23 cellular contexts compared by ENCODE assay signal in the genomic region with DNA sequence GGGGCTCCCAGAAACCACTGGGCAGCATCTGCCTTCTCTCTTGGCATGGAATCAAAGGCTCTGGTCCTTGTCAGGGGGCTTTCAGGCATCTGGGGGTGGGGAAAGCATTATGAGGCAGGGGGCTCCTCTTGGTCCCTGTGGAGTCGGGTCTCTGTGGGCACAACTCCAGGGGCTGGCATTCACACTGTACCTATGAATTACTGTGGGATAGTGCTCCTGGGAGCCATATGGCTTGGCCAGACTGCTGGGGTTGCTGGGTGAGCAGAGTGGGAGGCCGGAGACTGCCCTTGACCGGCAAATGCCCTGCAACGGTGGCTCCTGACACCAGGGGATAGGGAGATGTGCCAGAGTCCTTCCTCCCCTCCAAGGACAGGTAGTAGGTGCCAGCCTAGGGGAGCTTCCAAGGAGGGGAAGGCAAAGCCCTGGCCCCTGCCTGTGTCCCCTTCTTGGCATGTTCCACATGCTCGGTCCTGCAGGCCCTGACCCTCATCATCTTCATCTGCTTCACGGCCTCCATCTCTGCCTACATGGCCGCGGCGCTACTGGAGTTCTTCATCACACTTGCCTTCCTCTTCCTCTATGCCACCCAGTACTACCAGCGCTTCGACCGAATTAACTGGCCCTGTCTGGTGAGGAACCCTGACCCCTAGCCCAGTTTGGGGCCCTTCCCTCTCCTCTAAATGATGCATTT. TPM values are rescaled to one million over a fixed set of nuclear protein-coding genes. Genes with fewer than 3 reads are reported as not detected.
DNase-seq lines count a peak whose midpoint lies in the region; ATAC-seq and TF ChIP-seq lines count a peak whose summit lies in the region.
"Had no signal": no experiment of that assay in that cellular context is flagged by ENCODE, and none has a peak within 500 bp of the region (broad histone marks: within the 10 kb centered on the region; RNA-seq: fewer than 3 reads in every experiment).

No MANE protein-coding gene starts in this region.

- no peak for TF ChIP-seq CTCF in brain (conservative IDR thresholded peaks at IDR 0.05)

- H3K27me3 Mint-ChIP-seq in brain, result peaks cover 4% of the 10 kb centered on the region

- H3K9me3 ChIP-seq in right cardiac atrium (ENCODE audit: control insufficient read depth, low read length), result no peaks in the 10 kb centered on the region
- H3K9me3 ChIP-seq: HAP-1, Peyer's patch had no signal

- no peaks in the 10 kb centered on the region for H3K4me1 ChIP-seq in right cardiac atrium (ENCODE audit: control insufficient read depth, insufficient read depth, low read length)
- H3K4me1 ChIP-seq: HAP-1 had no signal

- no peak overlapping the region for H3K4me3 Mint-ChIP-seq in brain
- H3K4me3 Mint-ChIP-seq: CD14-positive monocyte, GM23338 had no signal

- no peaks in the 10 kb centered on the region for H3K27me3 ChIP-seq in right cardiac atrium (ENCODE audit: control insufficient read depth, insufficient read depth)
- H3K27me3 ChIP-seq: Peyer's patch had no signal

- peaks cover 24% of the 10 kb centered on the region for H3K4me1 Mint-ChIP-seq in brain
- H3K4me1 Mint-ChIP-seq: CD14-positive monocyte had no signal

- H3K27ac ChIP-seq in right cardiac atrium (ENCODE audit: low read length) (no peak overlapping the region), substantia nigra (ENCODE audit: low read depth, low read length, poor library complexity, severe bottlenecking) (peak overlapping the region; percentile 98)
- H3K27ac ChIP-seq: Peyer's patch had no signal

- H3K27ac Mint-ChIP-seq in brain, result peak overlapping the region in 3 of 5 experiments; percentile 32 to 78 (median 74)
- H3K27ac Mint-ChIP-seq: CD14-positive monocyte, GM23338 had no signal

- H3K9me3 Mint-ChIP-seq in brain, result peaks cover 0 to 2% (median 0%) of the 10 kb centered on the region in 5 experiments
- H3K9me3 Mint-ChIP-seq: GM23338 had no signal

- DNase-seq in Right ventricle myocardium inferior (ENCODE audit: missing footprints) (peak; percentile 45), cardiac septum (ENCODE audit: low spot score) (no peak), right cardiac atrium (peak; percentile 48 to 72 (median 70)), substantia nigra (lab: John Stamatoyannopoulos, UW) (peak in 4 of 49 donors; percentile 19 to 48 (median 36)), kidney tubule cell (ENCODE audit: low spot score) (no peak), kidney glomerular epithelial cell (lab: John Stamatoyannopoulos, UW) (no peak), NCI-H226 (no peak)
- DNase-seq: AML-193, KBM-7, NCI-H1092, NCI-H1436, NCI-H2029, NCI-H2227 treated with DMSO at 0.1 percent for 48 hours, NCI-H510A treated with DMSO at 0.1 percent for 48 hours had no signal

- 68% methylated on average over 12 of the region's 12 CpGs for WGBS in right cardiac atrium

- H3K4me3 ChIP-seq in right cardiac atrium (ENCODE audit: low read length), result no peak overlapping the region
- H3K4me3 ChIP-seq: GM23338, HAP-1, Peyer's patch had no signal

- intact Hi-C loops in Right ventricle myocardium inferior (cut with DNase I), result loop anchor here (5.0 kb wide), 1 partner anchor 111 kb away; no protein-coding TSS in a partner anchor
- intact Hi-C loops in cardiac septum (cut with DNase I), result loop anchor here (5.0 kb wide), 1 partner anchor 69 kb away; no protein-coding TSS in a partner anchor
- intact Hi-C loops in right cardiac atrium (cut with DNase I), result loop anchor here in 2 of 4 donors (5.0 kb wide), 2 partner anchors 51 to 111 kb away; no protein-coding TSS in a partner anchor

- no peaks in the 10 kb centered on the region for H3K36me3 Mint-ChIP-seq in brain
- H3K36me3 Mint-ChIP-seq: CD14-positive monocyte had no signal

- ATAC-seq in Right ventricle myocardium inferior, result no peak
- ATAC-seq in right cardiac atrium, result peak; percentile 2 to 5
- ATAC-seq: GM23338 had no signal

RNA-seq across cellular contexts. Expression of gene CMTM5, which starts 1.2 kb away (rescaled TPM):
- total RNA-seq in Right ventricle myocardium inferior, result 0.92 TPM
- total RNA-seq in cardiac septum, result not detected
- polyA plus RNA-seq in brain (ENCODE audit: insufficient read depth, low read depth, low replicate concordance), result 92.0 TPM
- total RNA-seq in right cardiac atrium, result 1 to 10 TPM in 3 of 4 donors, under 1 TPM in 1; 0.36 to 1.4 (median 1.2) TPM
- polyA plus RNA-seq in right cardiac atrium, result 13.9 TPM
- total RNA-seq: A172, Daoy, OCI-LY7, Peyer's patch had no signal
- polyA plus RNA-seq: GM23338 had no signal

RNA-seq across cellular contexts. Expression of gene IL25, which starts 5.4 kb away (rescaled TPM):
- not detected for total RNA-seq in Right ventricle myocardium inferior
- total RNA-seq in cardiac septum, result not detected
- polyA plus RNA-seq in brain (ENCODE audit: insufficient read depth, low read depth, low replicate concordance), result not detected
- not detected for total RNA-seq in right cardiac atrium
- polyA plus RNA-seq in right cardiac atrium, result 0.09 TPM
- total RNA-seq: A172, Daoy, GM23338, OCI-LY7, Peyer's patch had no signal
- polyA plus RNA-seq: AG04450, CD14-positive monocyte, GM23338 had no signal

RNA-seq across cellular contexts. Expression of gene EFS, which starts 13.0 kb away (rescaled TPM):
- total RNA-seq in Right ventricle myocardium inferior, result 4.0 TPM
- 3.7 TPM for total RNA-seq in cardiac septum
- 74.9 TPM for polyA plus RNA-seq in brain (ENCODE audit: insufficient read depth, low read depth, low replicate concordance)
- total RNA-seq in right cardiac atrium, result 10 to 100 TPM in 1 of 4 donors, 1 to 10 TPM in 3; 6.7 to 10.1 (median 7.8) TPM
- polyA plus RNA-seq in right cardiac atrium, result 6.2 TPM
- total RNA-seq: A172, OCI-LY7 had no signal
- polyA plus RNA-seq: CD14-positive monocyte had no signal

RNA-seq across cellular contexts. Expression of gene SLC22A17, which starts 25.3 kb away (rescaled TPM):
- total RNA-seq in Right ventricle myocardium inferior, result 10.1 TPM
- 10.6 TPM for total RNA-seq in cardiac septum
- polyA plus RNA-seq in brain (ENCODE audit: insufficient read depth, low read depth, low replicate concordance), result 298 TPM
- 10 to 100 TPM; 42.4 to 72.5 (median 55.9) TPM for total RNA-seq in right cardiac atrium
- polyA plus RNA-seq in right cardiac atrium, result 47.2 TPM
- total RNA-seq: OCI-LY7 had no signal
- polyA plus RNA-seq: CD14-positive monocyte had no signal

RNA-seq across cellular contexts. Expression of gene MYH6, which starts 30.1 kb away (rescaled TPM):
- total RNA-seq in Right ventricle myocardium inferior, result 3,910 TPM
- total RNA-seq in cardiac septum, result 170 TPM
- not detected for polyA plus RNA-seq in brain (ENCODE audit: insufficient read depth, low read depth, low replicate concordance)
- total RNA-seq in right cardiac atrium, result over 10,000 TPM; 12,862 to 15,773 (median 14,347) TPM
- 11,120 TPM for polyA plus RNA-seq in right cardiac atrium
- total RNA-seq: A172, Daoy, OCI-LY7, Peyer's patch had no signal
- polyA plus RNA-seq: AG04450, CD14-positive monocyte had no signal

Comparison
In these comparisons a context has a peak if more than half of its experiments do, and no peak if none do; other contexts are left out.
1. DNase-seq: peak in Right ventricle myocardium inferior (single experiment) and right cardiac atrium (3 of 3); none in cardiac septum (single experiment), kidney tubule cell (single experiment), kidney glomerular epithelial cell (single experiment) and NCI-H226 (single experiment).